In the genomic region with DNA sequence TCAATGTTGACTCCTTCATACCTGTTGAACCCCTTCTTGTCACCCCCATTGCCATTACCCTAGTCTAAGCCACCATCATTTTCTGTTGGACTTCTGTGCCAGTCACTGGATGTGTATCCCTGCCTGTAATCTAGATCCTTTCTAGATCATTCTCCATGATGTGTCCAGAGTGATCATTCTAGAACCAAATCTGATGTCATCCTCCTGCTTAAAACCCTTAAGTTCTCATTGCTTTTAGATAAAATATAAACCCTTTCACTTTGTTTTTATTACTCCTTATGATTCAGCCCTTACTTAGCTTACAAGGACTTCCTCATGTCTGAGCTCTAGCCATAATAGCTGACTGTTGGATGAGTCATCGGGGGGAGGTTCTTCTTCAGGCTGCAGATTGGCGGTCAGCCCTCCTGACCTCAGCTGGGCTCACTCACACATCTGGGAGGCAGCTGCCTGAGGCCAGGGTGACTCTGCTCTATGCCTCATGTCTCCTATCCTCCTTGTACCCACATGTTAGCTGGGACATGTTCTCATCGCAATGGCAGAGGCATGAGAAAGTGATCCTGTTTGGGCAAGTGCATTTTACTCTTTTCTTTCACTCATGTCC, we compare ENCODE assay signal across 2 cellular contexts.
TF ChIP-seq lines count a peak whose summit lies in the region.

No MANE protein-coding gene starts in this region.

TF ChIP-seq in K562, 482 proteins besides CTCF, POLR2A, EP300 and RAD21 (continued from another document and continues in another):
- TF ChIP-seq, protein P1, sequence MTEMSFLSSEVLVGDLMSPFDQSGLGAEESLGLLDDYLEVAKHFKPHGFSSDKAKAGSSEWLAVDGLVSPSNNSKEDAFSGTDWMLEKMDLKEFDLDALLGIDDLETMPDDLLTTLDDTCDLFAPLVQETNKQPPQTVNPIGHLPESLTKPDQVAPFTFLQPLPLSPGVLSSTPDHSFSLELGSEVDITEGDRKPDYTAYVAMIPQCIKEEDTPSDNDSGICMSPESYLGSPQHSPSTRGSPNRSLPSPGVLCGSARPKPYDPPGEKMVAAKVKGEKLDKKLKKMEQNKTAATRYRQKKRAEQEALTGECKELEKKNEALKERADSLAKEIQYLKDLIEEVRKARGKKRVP (CRISPR knock-in tag; IDR thresholded peaks at IDR 0.05) = no peak
- TF ChIP-seq ZFP36 (IDR thresholded peaks at IDR 0.05; ENCODE audit: low read depth, low read length, partially characterized antibody) (no peak), PHB (CRISPR knock-in tag; IDR thresholded peaks at IDR 0.05) (no peak), TRIM28 (IDR thresholded peaks at IDR 0.05) (peak; percentile 79), HDAC6 (IDR thresholded peaks at IDR 0.05; ENCODE audit: low read depth, low read length) (no peak), FOSL1 (tag; conservative IDR thresholded peaks at IDR 0.05) (peak; percentile 90), NR3C1 (CRISPR knock-in tag; IDR thresholded peaks at IDR 0.05) (no peak), ZNF121 (CRISPR knock-in tag; conservative IDR thresholded peaks at IDR 0.05) (no peak)
- TF ChIP-seq, protein P2, sequence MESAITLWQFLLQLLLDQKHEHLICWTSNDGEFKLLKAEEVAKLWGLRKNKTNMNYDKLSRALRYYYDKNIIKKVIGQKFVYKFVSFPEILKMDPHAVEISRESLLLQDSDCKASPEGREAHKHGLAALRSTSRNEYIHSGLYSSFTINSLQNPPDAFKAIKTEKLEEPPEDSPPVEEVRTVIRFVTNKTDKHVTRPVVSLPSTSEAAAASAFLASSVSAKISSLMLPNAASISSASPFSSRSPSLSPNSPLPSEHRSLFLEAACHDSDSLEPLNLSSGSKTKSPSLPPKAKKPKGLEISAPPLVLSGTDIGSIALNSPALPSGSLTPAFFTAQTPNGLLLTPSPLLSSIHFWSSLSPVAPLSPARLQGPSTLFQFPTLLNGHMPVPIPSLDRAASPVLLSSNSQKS (CRISPR knock-in tag; IDR thresholded peaks at IDR 0.05) = no peak
- TF ChIP-seq, protein P3, sequence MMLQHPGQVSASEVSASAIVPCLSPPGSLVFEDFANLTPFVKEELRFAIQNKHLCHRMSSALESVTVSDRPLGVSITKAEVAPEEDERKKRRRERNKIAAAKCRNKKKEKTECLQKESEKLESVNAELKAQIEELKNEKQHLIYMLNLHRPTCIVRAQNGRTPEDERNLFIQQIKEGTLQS (IDR thresholded peaks at IDR 0.05) = peak; percentile 94
- TF ChIP-seq, protein P3 (CRISPR knock-in tag; conservative IDR thresholded peaks at IDR 0.05) = peak; percentile 60; the same call in 1 of the 2 replicates
- TF ChIP-seq, protein P4, sequence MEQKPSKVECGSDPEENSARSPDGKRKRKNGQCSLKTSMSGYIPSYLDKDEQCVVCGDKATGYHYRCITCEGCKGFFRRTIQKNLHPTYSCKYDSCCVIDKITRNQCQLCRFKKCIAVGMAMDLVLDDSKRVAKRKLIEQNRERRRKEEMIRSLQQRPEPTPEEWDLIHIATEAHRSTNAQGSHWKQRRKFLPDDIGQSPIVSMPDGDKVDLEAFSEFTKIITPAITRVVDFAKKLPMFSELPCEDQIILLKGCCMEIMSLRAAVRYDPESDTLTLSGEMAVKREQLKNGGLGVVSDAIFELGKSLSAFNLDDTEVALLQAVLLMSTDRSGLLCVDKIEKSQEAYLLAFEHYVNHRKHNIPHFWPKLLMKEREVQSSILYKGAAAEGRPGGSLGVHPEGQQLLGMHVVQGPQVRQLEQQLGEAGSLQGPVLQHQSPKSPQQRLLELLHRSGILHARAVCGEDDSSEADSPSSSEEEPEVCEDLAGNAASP (IDR thresholded peaks at IDR 0.05) = no peak
- TF ChIP-seq, protein P5, sequence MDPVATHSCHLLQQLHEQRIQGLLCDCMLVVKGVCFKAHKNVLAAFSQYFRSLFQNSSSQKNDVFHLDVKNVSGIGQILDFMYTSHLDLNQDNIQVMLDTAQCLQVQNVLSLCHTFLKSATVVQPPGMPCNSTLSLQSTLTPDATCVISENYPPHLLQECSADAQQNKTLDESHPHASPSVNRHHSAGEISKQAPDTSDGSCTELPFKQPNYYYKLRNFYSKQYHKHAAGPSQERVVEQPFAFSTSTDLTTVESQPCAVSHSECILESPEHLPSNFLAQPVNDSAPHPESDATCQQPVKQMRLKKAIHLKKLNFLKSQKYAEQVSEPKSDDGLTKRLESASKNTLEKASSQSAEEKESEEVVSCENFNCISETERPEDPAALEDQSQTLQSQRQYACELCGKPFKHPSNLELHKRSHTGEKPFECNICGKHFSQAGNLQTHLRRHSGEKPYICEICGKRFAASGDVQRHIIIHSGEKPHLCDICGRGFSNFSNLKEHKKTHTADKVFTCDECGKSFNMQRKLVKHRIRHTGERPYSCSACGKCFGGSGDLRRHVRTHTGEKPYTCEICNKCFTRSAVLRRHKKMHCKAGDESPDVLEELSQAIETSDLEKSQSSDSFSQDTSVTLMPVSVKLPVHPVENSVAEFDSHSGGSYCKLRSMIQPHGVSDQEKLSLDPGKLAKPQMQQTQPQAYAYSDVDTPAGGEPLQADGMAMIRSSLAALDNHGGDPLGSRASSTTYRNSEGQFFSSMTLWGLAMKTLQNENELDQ (CRISPR knock-in tag; IDR thresholded peaks at IDR 0.05; ENCODE audit: borderline replicate concordance) = no peak
- TF ChIP-seq, protein P6, sequence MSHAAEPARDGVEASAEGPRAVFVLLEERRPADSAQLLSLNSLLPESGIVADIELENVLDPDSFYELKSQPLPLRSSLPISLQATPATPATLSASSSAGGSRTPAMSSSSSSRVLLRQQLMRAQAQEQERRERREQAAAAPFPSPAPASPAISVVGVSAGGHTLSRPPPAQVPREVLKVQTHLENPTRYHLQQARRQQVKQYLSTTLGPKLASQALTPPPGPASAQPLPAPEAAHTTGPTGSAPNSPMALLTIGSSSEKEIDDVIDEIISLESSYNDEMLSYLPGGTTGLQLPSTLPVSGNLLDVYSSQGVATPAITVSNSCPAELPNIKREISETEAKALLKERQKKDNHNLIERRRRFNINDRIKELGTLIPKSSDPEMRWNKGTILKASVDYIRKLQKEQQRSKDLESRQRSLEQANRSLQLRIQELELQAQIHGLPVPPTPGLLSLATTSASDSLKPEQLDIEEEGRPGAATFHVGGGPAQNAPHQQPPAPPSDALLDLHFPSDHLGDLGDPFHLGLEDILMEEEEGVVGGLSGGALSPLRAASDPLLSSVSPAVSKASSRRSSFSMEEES (CRISPR knock-in tag; IDR thresholded peaks at IDR 0.05) = no peak
- TF ChIP-seq, protein P7, sequence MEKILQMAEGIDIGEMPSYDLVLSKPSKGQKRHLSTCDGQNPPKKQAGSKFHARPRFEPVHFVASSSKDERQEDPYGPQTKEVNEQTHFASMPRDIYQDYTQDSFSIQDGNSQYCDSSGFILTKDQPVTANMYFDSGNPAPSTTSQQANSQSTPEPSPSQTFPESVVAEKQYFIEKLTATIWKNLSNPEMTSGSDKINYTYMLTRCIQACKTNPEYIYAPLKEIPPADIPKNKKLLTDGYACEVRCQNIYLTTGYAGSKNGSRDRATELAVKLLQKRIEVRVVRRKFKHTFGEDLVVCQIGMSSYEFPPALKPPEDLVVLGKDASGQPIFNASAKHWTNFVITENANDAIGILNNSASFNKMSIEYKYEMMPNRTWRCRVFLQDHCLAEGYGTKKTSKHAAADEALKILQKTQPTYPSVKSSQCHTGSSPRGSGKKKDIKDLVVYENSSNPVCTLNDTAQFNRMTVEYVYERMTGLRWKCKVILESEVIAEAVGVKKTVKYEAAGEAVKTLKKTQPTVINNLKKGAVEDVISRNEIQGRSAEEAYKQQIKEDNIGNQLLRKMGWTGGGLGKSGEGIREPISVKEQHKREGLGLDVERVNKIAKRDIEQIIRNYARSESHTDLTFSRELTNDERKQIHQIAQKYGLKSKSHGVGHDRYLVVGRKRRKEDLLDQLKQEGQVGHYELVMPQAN (IDR thresholded peaks at IDR 0.05; ENCODE audit: borderline replicate concordance) = no peak

TF ChIP-seq in WTC11, 78 proteins besides CTCF, POLR2A, EP300 and RAD21 (continued from another document):
- TF ChIP-seq, protein P8, sequence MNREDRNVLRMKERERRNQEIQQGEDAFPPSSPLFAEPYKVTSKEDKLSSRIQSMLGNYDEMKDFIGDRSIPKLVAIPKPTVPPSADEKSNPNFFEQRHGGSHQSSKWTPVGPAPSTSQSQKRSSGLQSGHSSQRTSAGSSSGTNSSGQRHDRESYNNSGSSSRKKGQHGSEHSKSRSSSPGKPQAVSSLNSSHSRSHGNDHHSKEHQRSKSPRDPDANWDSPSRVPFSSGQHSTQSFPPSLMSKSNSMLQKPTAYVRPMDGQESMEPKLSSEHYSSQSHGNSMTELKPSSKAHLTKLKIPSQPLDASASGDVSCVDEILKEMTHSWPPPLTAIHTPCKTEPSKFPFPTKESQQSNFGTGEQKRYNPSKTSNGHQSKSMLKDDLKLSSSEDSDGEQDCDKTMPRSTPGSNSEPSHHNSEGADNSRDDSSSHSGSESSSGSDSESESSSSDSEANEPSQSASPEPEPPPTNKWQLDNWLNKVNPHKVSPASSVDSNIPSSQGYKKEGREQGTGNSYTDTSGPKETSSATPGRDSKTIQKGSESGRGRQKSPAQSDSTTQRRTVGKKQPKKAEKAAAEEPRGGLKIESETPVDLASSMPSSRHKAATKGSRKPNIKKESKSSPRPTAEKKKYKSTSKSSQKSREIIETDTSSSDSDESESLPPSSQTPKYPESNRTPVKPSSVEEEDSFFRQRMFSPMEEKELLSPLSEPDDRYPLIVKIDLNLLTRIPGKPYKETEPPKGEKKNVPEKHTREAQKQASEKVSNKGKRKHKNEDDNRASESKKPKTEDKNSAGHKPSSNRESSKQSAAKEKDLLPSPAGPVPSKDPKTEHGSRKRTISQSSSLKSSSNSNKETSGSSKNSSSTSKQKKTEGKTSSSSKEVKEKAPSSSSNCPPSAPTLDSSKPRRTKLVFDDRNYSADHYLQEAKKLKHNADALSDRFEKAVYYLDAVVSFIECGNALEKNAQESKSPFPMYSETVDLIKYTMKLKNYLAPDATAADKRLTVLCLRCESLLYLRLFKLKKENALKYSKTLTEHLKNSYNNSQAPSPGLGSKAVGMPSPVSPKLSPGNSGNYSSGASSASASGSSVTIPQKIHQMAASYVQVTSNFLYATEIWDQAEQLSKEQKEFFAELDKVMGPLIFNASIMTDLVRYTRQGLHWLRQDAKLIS (CRISPR knock-in tag; IDR thresholded peaks at IDR 0.05; ENCODE audit: borderline replicate concordance) = no peak
- TF ChIP-seq ATF1 (CRISPR knock-in tag; IDR thresholded peaks at IDR 0.05) = no peak
- no peak for TF ChIP-seq ZNF121 (CRISPR knock-in tag; IDR thresholded peaks at IDR 0.05)
- TF ChIP-seq, protein P9, sequence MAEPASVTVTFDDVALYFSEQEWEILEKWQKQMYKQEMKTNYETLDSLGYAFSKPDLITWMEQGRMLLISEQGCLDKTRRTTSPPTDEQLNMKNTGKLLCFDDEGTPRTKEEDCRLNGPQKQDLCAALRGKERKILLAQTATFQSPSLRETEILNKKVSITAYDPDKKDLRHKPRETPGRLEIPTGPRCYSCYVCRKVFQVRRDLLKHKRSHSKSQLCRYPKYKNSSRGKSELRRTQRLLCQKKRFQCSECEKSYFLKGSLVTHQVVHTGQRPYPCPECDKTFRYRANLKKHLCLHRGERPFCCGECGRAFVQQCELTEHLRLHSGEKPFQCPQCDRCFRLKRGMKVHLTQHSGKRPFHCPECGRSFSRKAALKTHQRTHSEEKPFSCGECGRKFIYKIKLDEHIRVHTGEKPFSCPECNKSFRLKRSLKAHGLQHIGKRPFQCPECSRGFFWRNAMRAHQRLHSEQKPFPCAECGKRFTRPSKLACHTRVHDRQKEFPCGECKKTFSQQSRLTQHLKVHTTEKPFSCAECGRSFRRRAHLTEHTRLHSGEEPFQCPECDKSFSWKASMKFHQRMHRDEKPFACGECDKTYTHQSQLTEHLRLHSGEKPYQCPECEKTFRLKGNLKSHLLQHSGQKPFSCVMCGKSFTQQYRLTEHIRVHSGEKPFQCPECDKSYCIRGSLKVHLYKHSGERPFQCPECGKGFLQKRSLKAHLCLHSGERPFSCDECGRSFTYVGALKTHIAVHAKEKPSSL (CRISPR knock-in tag; conservative IDR thresholded peaks at IDR 0.05) = no peak
- no peak for TF ChIP-seq ZNF396 (CRISPR knock-in tag; IDR thresholded peaks at IDR 0.05; ENCODE audit: borderline replicate concordance)
- TF ChIP-seq, protein P10, sequence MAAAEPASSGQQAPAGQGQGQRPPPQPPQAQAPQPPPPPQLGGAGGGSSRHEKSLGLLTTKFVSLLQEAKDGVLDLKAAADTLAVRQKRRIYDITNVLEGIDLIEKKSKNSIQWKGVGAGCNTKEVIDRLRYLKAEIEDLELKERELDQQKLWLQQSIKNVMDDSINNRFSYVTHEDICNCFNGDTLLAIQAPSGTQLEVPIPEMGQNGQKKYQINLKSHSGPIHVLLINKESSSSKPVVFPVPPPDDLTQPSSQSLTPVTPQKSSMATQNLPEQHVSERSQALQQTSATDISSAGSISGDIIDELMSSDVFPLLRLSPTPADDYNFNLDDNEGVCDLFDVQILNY (CRISPR knock-in tag; IDR thresholded peaks at IDR 0.05) = no peak
- TF ChIP-seq NR3C1 (CRISPR knock-in tag; conservative IDR thresholded peaks at IDR 0.05; ENCODE audit: low read depth) = no peak
- no peak for TF ChIP-seq FOXK1 (CRISPR knock-in tag; IDR thresholded peaks at IDR 0.05)
- no peak for TF ChIP-seq ZNF317 (CRISPR knock-in tag; IDR thresholded peaks at IDR 0.05; ENCODE audit: borderline replicate concordance, low read depth)
- no peak for TF ChIP-seq FOXJ3 (CRISPR knock-in tag; IDR thresholded peaks at IDR 0.05; ENCODE audit: borderline replicate concordance)
